ENCODE assay signal across 1 cellular context in the genomic region with DNA sequence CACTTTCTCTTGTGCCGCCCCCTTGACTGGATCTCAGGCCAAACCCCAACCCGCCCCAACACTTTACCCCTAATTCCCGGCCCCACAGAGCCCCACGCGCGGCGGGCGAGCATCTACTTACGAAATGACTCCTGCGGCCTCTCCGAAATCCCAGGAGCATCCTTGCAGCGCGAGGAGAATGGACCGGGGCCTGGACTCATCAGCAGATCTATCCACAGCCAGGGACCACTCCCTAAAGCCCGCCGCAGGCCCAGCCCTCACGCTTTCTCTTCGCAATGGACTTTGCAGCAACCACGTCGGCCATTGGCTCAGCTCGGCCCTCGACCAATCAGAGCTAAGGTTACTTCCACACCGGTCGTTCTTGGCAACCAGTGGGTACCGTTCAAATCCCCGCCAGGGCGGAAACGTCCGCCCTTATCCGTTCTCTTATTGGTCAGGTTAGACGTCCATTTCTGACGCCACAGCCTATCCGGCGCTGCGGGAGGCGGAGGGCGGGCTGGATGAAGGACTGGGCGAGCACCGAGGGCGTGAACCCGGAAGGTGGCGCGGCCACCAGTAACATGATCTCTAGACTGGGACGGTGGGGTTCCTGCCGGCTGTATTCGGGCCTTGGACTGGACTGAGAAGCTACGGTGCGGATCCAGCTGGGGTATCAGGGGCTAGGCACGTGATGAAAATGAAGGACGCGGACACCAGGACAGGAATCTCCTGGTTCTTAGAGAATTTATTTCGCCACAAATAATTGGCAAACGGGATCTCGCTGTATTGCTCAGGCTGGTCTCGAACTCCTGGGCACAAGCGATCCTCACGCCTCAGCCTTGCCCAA.
TF ChIP-seq lines count a peak whose summit lies in the region.

A gene (minus strand): TSS at position 244 of the 826 bp plus-strand sequence. CDS start 84 bp downstream, at position 160.
A gene with protein sequence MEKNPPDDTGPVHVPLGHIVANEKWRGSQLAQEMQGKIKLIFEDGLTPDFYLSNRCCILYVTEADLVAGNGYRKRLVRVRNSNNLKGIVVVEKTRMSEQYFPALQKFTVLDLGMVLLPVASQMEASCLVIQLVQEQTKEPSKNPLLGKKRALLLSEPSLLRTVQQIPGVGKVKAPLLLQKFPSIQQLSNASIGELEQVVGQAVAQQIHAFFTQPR (plus strand): TSS at position 528 of the 826 bp plus-strand sequence. CDS start 955 bp downstream, outside the sequence.

TF ChIP-seq in neural cell, 6 proteins besides CTCF, POLR2A, EP300 and RAD21 (continued from another document):
- TF ChIP-seq, protein P1, sequence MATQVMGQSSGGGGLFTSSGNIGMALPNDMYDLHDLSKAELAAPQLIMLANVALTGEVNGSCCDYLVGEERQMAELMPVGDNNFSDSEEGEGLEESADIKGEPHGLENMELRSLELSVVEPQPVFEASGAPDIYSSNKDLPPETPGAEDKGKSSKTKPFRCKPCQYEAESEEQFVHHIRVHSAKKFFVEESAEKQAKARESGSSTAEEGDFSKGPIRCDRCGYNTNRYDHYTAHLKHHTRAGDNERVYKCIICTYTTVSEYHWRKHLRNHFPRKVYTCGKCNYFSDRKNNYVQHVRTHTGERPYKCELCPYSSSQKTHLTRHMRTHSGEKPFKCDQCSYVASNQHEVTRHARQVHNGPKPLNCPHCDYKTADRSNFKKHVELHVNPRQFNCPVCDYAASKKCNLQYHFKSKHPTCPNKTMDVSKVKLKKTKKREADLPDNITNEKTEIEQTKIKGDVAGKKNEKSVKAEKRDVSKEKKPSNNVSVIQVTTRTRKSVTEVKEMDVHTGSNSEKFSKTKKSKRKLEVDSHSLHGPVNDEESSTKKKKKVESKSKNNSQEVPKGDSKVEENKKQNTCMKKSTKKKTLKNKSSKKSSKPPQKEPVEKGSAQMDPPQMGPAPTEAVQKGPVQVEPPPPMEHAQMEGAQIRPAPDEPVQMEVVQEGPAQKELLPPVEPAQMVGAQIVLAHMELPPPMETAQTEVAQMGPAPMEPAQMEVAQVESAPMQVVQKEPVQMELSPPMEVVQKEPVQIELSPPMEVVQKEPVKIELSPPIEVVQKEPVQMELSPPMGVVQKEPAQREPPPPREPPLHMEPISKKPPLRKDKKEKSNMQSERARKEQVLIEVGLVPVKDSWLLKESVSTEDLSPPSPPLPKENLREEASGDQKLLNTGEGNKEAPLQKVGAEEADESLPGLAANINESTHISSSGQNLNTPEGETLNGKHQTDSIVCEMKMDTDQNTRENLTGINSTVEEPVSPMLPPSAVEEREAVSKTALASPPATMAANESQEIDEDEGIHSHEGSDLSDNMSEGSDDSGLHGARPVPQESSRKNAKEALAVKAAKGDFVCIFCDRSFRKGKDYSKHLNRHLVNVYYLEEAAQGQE (IDR thresholded peaks at IDR 0.05; ENCODE audit: borderline replicate concordance), result no peak
- peak; percentile 98 for TF ChIP-seq MXI1 (conservative IDR thresholded peaks at IDR 0.05; ENCODE audit: poor library complexity, severe bottlenecking)
- TF ChIP-seq SMC3 (conservative IDR thresholded peaks at IDR 0.05; ENCODE audit: poor library complexity), result no peak
TF ChIP-seq in neural cell: peak in this region for 2.
